In genomic region chr3:157541506-157542236, GRCh38 we compare ENCODE assay signal across 21 cellular contexts. TPM values are rescaled to one million over a fixed set of nuclear protein-coding genes. Genes with fewer than 3 reads are reported as not detected.
"Had no signal": no experiment of that assay in that cellular context is flagged by ENCODE, and none has a peak within 500 bp of the region (broad histone marks: within the 10 kb centered on the region; RNA-seq: fewer than 3 reads in every experiment).

No MANE protein-coding gene starts in this region.

- H3K27ac ChIP-seq: PC-9, SK-N-MC, WERI-Rb-1 had no signal

- DNase-seq: activated CD4-positive, alpha-beta T cell treated with anti-CD3 and anti-CD28 coated beads for 4 hours; activated CD4-positive, alpha-beta T cell treated with anti-CD3 and anti-CD28 coated beads, Interleukin-2, amount 50 U/mL, for 4 hours; activated CD8-positive, alpha-beta memory T cell treated with anti-CD3 and anti-CD28 coated beads, Interleukin-2, amount 50 U/mL, for 48 hours; activated CD8-positive, alpha-beta T cell treated with anti-CD3 and anti-CD28 coated beads, Interleukin-2, amount 10 ng/mL, durations not matched to agents 7 days and 5 days; activated naive CD4-positive, alpha-beta T cell treated with anti-CD3 and anti-CD28 coated beads, Interleukin-2, amount 50 U/mL, for 16 hours; activated T-cell treated with anti-CD3 and anti-CD28 coated beads, Interleukin-2, amount 50 U/mL, for 1 hour; Karpas-422; MM.1S; NCI-H1105; NCI-H1436; NCI-H1694 treated with DMSO at 0.1 percent for 48 hours; NCI-H2029 treated with DMSO at 0.1 percent for 48 hours; NCI-H446; NCI-H524; PC-9; SIG-M5; T-cell; T-helper 2 cell; T1000; WERI-Rb-1 had no signal

- H3K4me3 ChIP-seq: SK-N-MC had no signal

- H3K36me3 ChIP-seq: WERI-Rb-1 had no signal

- ATAC-seq: activated CD8-positive, alpha-beta T cell treated with anti-CD3 and anti-CD28 coated beads, Interleukin-2, amount 10 ng/mL, durations not matched to agents 7 days and 5 days; T-cell had no signal

RNA-seq across cellular contexts. Expression of gene VEPH1, which starts 38.5 kb away (rescaled TPM):
- total RNA-seq: activated CD8-positive, alpha-beta T cell treated with anti-CD3 and anti-CD28 coated beads, Interleukin-2, amount 10 ng/mL, durations not matched to agents 7 days and 5 days had no signal
